Comparison of ENCODE assay signal across 1 cellular context in the genomic region with DNA sequence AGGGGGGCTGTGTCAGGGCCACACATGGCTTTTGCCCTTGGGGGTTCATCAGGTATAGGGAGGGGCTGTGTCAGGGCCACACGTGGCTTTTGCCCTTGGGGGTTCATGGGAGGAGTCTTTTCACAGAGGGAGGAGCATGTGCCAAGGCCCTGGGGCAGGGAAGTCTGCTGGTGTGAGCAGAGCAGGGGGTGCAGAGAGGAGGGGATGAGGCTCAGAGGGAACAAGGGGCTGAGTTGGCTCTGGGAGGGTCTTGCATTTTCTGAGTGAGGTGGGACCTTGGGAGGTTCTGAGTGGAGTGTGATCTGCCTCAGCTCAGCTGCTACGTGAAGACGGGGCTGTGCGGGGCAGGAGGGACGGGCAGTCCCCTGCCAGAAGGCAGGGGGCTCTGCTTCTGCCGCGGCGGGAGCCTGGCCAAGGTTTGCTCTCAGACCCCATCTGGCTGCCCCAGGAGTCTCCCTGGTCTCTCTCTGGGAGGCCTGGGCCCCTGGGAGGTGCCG.
TF ChIP-seq lines count a peak whose summit lies in the region.

No MANE protein-coding gene starts in this region.

TF ChIP-seq in HepG2, 621 proteins besides CTCF, POLR2A, EP300 and RAD21 (continued from another document and continues in another):
- TF ChIP-seq, protein P1, sequence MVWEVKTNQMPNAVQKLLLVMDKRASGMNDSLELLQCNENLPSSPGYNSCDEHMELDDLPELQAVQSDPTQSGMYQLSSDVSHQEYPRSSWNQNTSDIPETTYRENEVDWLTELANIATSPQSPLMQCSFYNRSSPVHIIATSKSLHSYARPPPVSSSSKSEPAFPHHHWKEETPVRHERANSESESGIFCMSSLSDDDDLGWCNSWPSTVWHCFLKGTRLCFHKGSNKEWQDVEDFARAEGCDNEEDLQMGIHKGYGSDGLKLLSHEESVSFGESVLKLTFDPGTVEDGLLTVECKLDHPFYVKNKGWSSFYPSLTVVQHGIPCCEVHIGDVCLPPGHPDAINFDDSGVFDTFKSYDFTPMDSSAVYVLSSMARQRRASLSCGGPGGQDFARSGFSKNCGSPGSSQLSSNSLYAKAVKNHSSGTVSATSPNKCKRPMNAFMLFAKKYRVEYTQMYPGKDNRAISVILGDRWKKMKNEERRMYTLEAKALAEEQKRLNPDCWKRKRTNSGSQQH (CRISPR knock-in tag; IDR thresholded peaks at IDR 0.05; ENCODE audit: low read depth), result peak; percentile 15; the same call in 1 of the 2 replicates
- TF ChIP-seq MTF1 (CRISPR knock-in tag; IDR thresholded peaks at IDR 0.05) (no peak), ZNF674 (CRISPR knock-in tag; IDR thresholded peaks at IDR 0.05; ENCODE audit: low read depth) (no peak; the same call in 1 of the 2 replicates), GATAD2A (CRISPR knock-in tag; IDR thresholded peaks at IDR 0.05) (no peak), KDM5A (IDR thresholded peaks at IDR 0.05; ENCODE audit: borderline replicate concordance, low read length) (no peak; the same call in 1 of the 2 replicates), KDM1A (CRISPR knock-in tag; IDR thresholded peaks at IDR 0.05) (peak; percentile 100), ZNF260 (CRISPR knock-in tag; IDR thresholded peaks at IDR 0.05; ENCODE audit: borderline replicate concordance, low read depth) (no peak), HNRNPH1 (optimal IDR thresholded peaks at IDR 0.05; ENCODE audit: low read depth, low read length) (no peak), KLF11 (CRISPR knock-in tag; IDR thresholded peaks at IDR 0.05) (0 out of 2 replicates have a peak, but pooled peaks have one; percentile 1), ZNF75D (CRISPR knock-in tag; IDR thresholded peaks at IDR 0.05; ENCODE audit: borderline replicate concordance) (no peak), TGIF2 (CRISPR knock-in tag; IDR thresholded peaks at IDR 0.05) (0 out of 2 replicates have a peak, but pooled peaks have one; percentile 81), ZNF615 (CRISPR knock-in tag; IDR thresholded peaks at IDR 0.05; ENCODE audit: borderline replicate concordance) (0 out of 2 replicates have a peak, but pooled peaks have one; percentile 75), ZNF567 (CRISPR knock-in tag; IDR thresholded peaks at IDR 0.05; ENCODE audit: borderline replicate concordance) (no peak), DNMT1 (CRISPR knock-in tag; IDR thresholded peaks at IDR 0.05) (no peak; the same call in 1 of the 2 replicates), IKZF1 (IDR thresholded peaks at IDR 0.05) (0 out of 2 replicates have a peak, but pooled peaks have one; percentile 27), RBFOX2 (IDR thresholded peaks at IDR 0.05; ENCODE audit: low read depth, low read length) (no peak), SP5 (CRISPR knock-in tag; IDR thresholded peaks at IDR 0.05; ENCODE audit: borderline replicate concordance, low read depth) (0 out of 2 replicates have a peak, but pooled peaks have one; percentile 31), FOXJ3 (CRISPR knock-in tag; IDR thresholded peaks at IDR 0.05; ENCODE audit: borderline replicate concordance) (0 out of 2 replicates have a peak, but pooled peaks have one; percentile 13), JUND (CRISPR knock-in tag; IDR thresholded peaks at IDR 0.05) (no peak), RCOR2 (CRISPR knock-in tag; IDR thresholded peaks at IDR 0.05) (peak; percentile 88), GABPB1 (CRISPR knock-in tag; IDR thresholded peaks at IDR 0.05) (no peak), ZFP82 (CRISPR knock-in tag; IDR thresholded peaks at IDR 0.05; ENCODE audit: borderline replicate concordance) (no peak), ZNF333 (CRISPR knock-in tag; IDR thresholded peaks at IDR 0.05; ENCODE audit: borderline replicate concordance) (peak; percentile 83; the same call in 1 of the 2 replicates), SATB2 (CRISPR knock-in tag; IDR thresholded peaks at IDR 0.05) (0 out of 2 replicates have a peak, but pooled peaks have one; percentile 39), NKX3-1 (CRISPR knock-in tag; IDR thresholded peaks at IDR 0.05) (peak; percentile 32; the same call in 1 of the 2 replicates), SSRP1 (CRISPR knock-in tag; IDR thresholded peaks at IDR 0.05) (no peak), ZNF549 (CRISPR knock-in tag; IDR thresholded peaks at IDR 0.05) (no peak), ADNP (CRISPR knock-in tag; IDR thresholded peaks at IDR 0.05) (peak; percentile 87), ZNF761 (CRISPR knock-in tag; conservative IDR thresholded peaks at IDR 0.05) (no peak), ZMYM2 (CRISPR knock-in tag; IDR thresholded peaks at IDR 0.05) (no peak), BORCS8-MEF2B (CRISPR knock-in tag; IDR thresholded peaks at IDR 0.05) (peak; percentile 53; the same call in 1 of the 2 replicates), TRIM24 (CRISPR knock-in tag; IDR thresholded peaks at IDR 0.05) (0 out of 2 replicates have a peak, but pooled peaks have one; percentile 31), MEIS1 (CRISPR knock-in tag; IDR thresholded peaks at IDR 0.05; ENCODE audit: borderline replicate concordance) (no peak; the same call in 1 of the 2 replicates), ZNF564 (CRISPR knock-in tag; IDR thresholded peaks at IDR 0.05) (peak; percentile 45; the same call in 1 of the 2 replicates), YEATS4 (CRISPR knock-in tag; IDR thresholded peaks at IDR 0.05; ENCODE audit: borderline replicate concordance) (0 out of 2 replicates have a peak, but pooled peaks have one; percentile 4), ZNF143 (CRISPR knock-in tag; IDR thresholded peaks at IDR 0.05) (0 out of 2 replicates have a peak, but pooled peaks have one; percentile 34), ZNF749 (CRISPR knock-in tag; IDR thresholded peaks at IDR 0.05; ENCODE audit: borderline replicate concordance) (0 out of 2 replicates have a peak, but pooled peaks have one; percentile 4), KLF16 (CRISPR knock-in tag; IDR thresholded peaks at IDR 0.05) (no peak), ZNF224 (CRISPR knock-in tag; IDR thresholded peaks at IDR 0.05) (peak; percentile 58; the same call in 1 of the 2 replicates)
- TF ChIP-seq, protein P2, sequence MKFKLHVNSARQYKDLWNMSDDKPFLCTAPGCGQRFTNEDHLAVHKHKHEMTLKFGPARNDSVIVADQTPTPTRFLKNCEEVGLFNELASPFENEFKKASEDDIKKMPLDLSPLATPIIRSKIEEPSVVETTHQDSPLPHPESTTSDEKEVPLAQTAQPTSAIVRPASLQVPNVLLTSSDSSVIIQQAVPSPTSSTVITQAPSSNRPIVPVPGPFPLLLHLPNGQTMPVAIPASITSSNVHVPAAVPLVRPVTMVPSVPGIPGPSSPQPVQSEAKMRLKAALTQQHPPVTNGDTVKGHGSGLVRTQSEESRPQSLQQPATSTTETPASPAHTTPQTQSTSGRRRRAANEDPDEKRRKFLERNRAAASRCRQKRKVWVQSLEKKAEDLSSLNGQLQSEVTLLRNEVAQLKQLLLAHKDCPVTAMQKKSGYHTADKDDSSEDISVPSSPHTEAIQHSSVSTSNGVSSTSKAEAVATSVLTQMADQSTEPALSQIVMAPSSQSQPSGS (CRISPR knock-in tag; IDR thresholded peaks at IDR 0.05), result no peak
- TF ChIP-seq, protein P3, sequence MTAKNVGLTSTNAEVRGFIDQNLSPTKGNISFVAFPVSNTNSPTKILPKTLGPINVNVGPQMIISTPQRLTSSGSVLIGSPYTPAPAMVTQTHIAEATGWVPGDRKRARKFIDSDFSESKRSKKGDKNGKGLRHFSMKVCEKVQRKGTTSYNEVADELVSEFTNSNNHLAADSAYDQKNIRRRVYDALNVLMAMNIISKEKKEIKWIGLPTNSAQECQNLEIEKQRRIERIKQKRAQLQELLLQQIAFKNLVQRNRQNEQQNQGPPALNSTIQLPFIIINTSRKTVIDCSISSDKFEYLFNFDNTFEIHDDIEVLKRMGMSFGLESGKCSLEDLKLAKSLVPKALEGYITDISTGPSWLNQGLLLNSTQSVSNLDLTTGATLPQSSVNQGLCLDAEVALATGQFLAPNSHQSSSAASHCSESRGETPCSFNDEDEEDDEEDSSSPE (CRISPR knock-in tag; IDR thresholded peaks at IDR 0.05), result no peak
- TF ChIP-seq, protein P4, sequence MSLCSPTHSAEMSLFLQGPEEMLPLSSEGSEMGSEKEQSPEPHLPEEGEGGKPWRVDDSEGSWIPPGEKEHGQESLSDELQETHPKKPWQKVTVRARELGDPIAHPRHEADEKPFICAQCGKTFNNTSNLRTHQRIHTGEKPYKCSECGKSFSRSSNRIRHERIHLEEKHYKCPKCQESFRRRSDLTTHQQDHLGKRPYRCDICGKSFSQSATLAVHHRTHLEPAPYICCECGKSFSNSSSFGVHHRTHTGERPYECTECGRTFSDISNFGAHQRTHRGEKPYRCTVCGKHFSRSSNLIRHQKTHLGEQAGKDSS (CRISPR knock-in tag; IDR thresholded peaks at IDR 0.05; ENCODE audit: borderline replicate concordance, low read depth), result no peak
- TF ChIP-seq, protein P5, sequence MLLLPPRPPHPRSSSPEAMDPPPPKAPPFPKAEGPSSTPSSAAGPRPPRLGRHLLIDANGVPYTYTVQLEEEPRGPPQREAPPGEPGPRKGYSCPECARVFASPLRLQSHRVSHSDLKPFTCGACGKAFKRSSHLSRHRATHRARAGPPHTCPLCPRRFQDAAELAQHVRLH (CRISPR knock-in tag; IDR thresholded peaks at IDR 0.05; ENCODE audit: borderline replicate concordance, low read depth), result 0 out of 2 replicates have a peak, but pooled peaks have one; percentile 4
- TF ChIP-seq, protein P6, sequence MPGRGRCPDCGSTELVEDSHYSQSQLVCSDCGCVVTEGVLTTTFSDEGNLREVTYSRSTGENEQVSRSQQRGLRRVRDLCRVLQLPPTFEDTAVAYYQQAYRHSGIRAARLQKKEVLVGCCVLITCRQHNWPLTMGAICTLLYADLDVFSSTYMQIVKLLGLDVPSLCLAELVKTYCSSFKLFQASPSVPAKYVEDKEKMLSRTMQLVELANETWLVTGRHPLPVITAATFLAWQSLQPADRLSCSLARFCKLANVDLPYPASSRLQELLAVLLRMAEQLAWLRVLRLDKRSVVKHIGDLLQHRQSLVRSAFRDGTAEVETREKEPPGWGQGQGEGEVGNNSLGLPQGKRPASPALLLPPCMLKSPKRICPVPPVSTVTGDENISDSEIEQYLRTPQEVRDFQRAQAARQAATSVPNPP (CRISPR knock-in tag; IDR thresholded peaks at IDR 0.05), result no peak
- TF ChIP-seq, protein P7, sequence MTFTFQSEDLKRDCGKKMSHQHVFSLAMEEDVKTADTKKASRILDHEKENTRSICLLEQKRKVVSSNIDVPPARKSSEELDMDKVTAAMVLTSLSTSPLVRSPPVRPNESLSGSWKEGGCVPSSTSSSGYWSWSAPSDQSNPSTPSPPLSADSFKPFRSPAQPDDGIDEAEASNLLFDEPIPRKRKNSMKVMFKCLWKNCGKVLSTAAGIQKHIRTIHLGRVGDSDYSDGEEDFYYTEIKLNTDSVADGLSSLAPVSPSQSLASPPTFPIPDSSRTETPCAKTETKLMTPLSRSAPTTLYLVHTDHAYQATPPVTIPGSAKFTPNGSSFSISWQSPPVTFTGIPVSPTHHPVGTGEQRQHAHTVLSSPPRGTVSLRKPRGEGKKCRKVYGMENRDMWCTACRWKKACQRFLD (CRISPR knock-in tag; IDR thresholded peaks at IDR 0.05; ENCODE audit: borderline replicate concordance), result no peak
- TF ChIP-seq, protein P8, sequence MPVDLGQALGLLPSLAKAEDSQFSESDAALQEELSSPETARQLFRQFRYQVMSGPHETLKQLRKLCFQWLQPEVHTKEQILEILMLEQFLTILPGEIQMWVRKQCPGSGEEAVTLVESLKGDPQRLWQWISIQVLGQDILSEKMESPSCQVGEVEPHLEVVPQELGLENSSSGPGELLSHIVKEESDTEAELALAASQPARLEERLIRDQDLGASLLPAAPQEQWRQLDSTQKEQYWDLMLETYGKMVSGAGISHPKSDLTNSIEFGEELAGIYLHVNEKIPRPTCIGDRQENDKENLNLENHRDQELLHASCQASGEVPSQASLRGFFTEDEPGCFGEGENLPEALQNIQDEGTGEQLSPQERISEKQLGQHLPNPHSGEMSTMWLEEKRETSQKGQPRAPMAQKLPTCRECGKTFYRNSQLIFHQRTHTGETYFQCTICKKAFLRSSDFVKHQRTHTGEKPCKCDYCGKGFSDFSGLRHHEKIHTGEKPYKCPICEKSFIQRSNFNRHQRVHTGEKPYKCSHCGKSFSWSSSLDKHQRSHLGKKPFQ (CRISPR knock-in tag; IDR thresholded peaks at IDR 0.05; ENCODE audit: insufficient replicate concordance), result peak; percentile 5
- TF ChIP-seq, protein P9, sequence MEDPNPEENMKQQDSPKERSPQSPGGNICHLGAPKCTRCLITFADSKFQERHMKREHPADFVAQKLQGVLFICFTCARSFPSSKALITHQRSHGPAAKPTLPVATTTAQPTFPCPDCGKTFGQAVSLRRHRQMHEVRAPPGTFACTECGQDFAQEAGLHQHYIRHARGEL (CRISPR knock-in tag; IDR thresholded peaks at IDR 0.05), result 0 out of 2 replicates have a peak, but pooled peaks have one; percentile 36
- TF ChIP-seq, protein P10, sequence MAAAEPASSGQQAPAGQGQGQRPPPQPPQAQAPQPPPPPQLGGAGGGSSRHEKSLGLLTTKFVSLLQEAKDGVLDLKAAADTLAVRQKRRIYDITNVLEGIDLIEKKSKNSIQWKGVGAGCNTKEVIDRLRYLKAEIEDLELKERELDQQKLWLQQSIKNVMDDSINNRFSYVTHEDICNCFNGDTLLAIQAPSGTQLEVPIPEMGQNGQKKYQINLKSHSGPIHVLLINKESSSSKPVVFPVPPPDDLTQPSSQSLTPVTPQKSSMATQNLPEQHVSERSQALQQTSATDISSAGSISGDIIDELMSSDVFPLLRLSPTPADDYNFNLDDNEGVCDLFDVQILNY (CRISPR knock-in tag; conservative IDR thresholded peaks at IDR 0.05), result no peak; the same call in 1 of the 2 replicates
- TF ChIP-seq, protein P11, sequence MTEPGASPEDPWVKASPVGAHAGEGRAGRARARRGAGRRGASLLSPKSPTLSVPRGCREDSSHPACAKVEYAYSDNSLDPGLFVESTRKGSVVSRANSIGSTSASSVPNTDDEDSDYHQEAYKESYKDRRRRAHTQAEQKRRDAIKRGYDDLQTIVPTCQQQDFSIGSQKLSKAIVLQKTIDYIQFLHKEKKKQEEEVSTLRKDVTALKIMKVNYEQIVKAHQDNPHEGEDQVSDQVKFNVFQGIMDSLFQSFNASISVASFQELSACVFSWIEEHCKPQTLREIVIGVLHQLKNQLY (CRISPR knock-in tag; IDR thresholded peaks at IDR 0.05), result no peak
- TF ChIP-seq, protein P12, sequence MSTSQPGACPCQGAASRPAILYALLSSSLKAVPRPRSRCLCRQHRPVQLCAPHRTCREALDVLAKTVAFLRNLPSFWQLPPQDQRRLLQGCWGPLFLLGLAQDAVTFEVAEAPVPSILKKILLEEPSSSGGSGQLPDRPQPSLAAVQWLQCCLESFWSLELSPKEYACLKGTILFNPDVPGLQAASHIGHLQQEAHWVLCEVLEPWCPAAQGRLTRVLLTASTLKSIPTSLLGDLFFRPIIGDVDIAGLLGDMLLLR (CRISPR knock-in tag; IDR thresholded peaks at IDR 0.05), result peak; percentile 44; the same call in 1 of the 2 replicates
- TF ChIP-seq, protein P13, sequence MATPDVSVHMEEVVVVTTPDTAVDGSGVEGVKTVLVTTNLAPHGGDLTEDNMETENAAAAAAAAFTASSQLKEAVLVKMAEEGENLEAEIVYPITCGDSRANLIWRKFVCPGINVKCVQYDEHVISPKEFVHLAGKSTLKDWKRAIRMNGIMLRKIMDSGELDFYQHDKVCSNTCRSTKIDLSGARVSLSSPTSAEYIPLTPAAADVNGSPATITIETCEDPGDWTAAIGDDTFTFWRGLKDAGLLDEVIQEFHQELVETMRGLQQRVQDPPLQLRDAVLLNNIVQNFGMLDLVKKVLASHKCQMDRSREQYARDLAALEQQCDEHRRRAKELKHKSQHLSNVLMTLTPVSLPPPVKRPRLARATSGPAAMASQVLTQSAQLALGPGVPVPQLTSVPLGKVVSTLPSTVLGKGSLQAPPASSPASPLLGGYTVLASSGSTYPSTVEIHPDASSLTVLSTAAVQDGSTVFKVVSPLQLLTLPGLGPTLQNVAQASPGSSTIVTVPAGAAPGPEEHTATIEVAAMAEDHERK (CRISPR knock-in tag; IDR thresholded peaks at IDR 0.05; ENCODE audit: low read depth), result no peak
